Comparison of ENCODE assay signal across 11 cellular contexts in genomic region chr11:69122337-69122641, GRCh38. TPM values are rescaled to one million over a fixed set of nuclear protein-coding genes. Genes with fewer than 3 reads are reported as not detected.
DNase-seq lines count a peak whose midpoint lies in the region; ATAC-seq and TF ChIP-seq lines count a peak whose summit lies in the region.
"Had no signal": no experiment of that assay in that cellular context is flagged by ENCODE, and none has a peak within 500 bp of the region (broad histone marks: within the 10 kb centered on the region; RNA-seq: fewer than 3 reads in every experiment).

No MANE protein-coding gene starts in this region.

- H3K4me1 ChIP-seq in mesodermal cell (ENCODE audit: control insufficient read depth, insufficient read depth, low read length, poor library complexity, severe bottlenecking) (peaks cover 28% of the 10 kb centered on the region), upper lobe of right lung (peaks cover 24% of the 10 kb centered on the region)

- ATAC-seq in Right ventricle myocardium inferior (peak; percentile 36), left cardiac atrium (no peak), upper lobe of right lung (peak; percentile 0), HG03442 (IDR thresholded peaks at IDR 0.05; ENCODE audit: unreplicated experiment) (no peak), GM21576 (IDR thresholded peaks at IDR 0.05; ENCODE audit: unreplicated experiment) (no peak)

- DNase-seq in Right ventricle myocardium inferior (ENCODE audit: missing footprints) (no peak), left cardiac atrium (no peak), caudate nucleus (lab: John Stamatoyannopoulos, UW) (no peak), upper lobe of right lung (no peak), SIG-M5 treated with dmso at 0.1 percent for 504 hours (lab: John Stamatoyannopoulos, UW; ENCODE audit: unreplicated experiment) (no peak)
- DNase-seq: BE2C, NCI-H187 treated with DMSO at 0.1 percent for 48 hours had no signal

- H3K36me3 ChIP-seq in mesodermal cell (ENCODE audit: control insufficient read depth, insufficient read depth, low read length) (no peaks in the 10 kb centered on the region), upper lobe of right lung (no peaks in the 10 kb centered on the region)
- H3K36me3 ChIP-seq: BE2C had no signal

- TF ChIP-seq CTCF in upper lobe of right lung (IDR thresholded peaks at IDR 0.05), result no peak

- no peak overlapping the region for H3K4me3 ChIP-seq in mesodermal cell (ENCODE audit: extremely low read depth, insufficient read depth, low read length, poor library complexity, severe bottlenecking)
- no peak overlapping the region for H3K4me3 ChIP-seq in upper lobe of right lung

- H3K27me3 ChIP-seq in upper lobe of right lung, result no peaks in the 10 kb centered on the region
- H3K27me3 ChIP-seq: BE2C had no signal

- 60 to 71% methylated on average over 7 to 9 of the region's 9 CpGs for WGBS in mesodermal cell (ENCODE audit: insufficient coverage in 2 of 2), 2 experiments

- H3K9me3 ChIP-seq in mesodermal cell (ENCODE audit: control insufficient read depth, low read length) (peaks cover 6% of the 10 kb centered on the region), upper lobe of right lung (no peaks in the 10 kb centered on the region)

- intact Hi-C loops in Right ventricle myocardium inferior (cut with DNase I) (loop anchor here (5.0 kb wide), 1 partner anchor 520 kb away; the partner anchor contains the start of gene CCND1), left cardiac atrium (cut with DNase I) (loop anchor here in 1 of 2 donors (2.0 to 10.0 kb wide), 2 partner anchors 175 to 323 kb away; no protein-coding TSS in a partner anchor), upper lobe of right lung (cut with DNase I) (no loop called here)

- H3K27ac ChIP-seq in caudate nucleus (ENCODE audit: low read depth, low read length) (peak overlapping the region; percentile 39), mesodermal cell (ENCODE audit: low read depth, low read length, severe bottlenecking) (peak overlapping the region; percentile 94), upper lobe of right lung (peak overlapping the region; percentile 81)
- H3K27ac ChIP-seq: parathyroid adenoma had no signal

RNA-seq across cellular contexts. Expression of gene SMIM38, which starts 33.4 kb away (rescaled TPM):
- total RNA-seq in Right ventricle myocardium inferior (0.11 TPM), left cardiac atrium (under 1 TPM in 1 of 2 donors, not detected in 1; 0.18 TPM), upper lobe of right lung (not detected)
- polyA plus RNA-seq in mesodermal cell (2013, experiment 1 of 2), result 0.29 TPM
- polyA plus RNA-seq in mesodermal cell (2013, experiment 2 of 2), result 0.20 TPM

Comparison
In these comparisons a context has a peak if more than half of its experiments do, and no peak if none do; other contexts are left out.
1. ATAC-seq: peak in Right ventricle myocardium inferior (single experiment) and upper lobe of right lung (single experiment); none in left cardiac atrium (0 of 2), HG03442 (single experiment) and GM21576 (single experiment).
2. H3K27ac ChIP-seq: peak in every context shown above with its lines; median percentile 94 in mesodermal cell; 81 in upper lobe of right lung; 39 in caudate nucleus.